ENCODE assay signal across 13 cellular contexts in the genomic region with DNA sequence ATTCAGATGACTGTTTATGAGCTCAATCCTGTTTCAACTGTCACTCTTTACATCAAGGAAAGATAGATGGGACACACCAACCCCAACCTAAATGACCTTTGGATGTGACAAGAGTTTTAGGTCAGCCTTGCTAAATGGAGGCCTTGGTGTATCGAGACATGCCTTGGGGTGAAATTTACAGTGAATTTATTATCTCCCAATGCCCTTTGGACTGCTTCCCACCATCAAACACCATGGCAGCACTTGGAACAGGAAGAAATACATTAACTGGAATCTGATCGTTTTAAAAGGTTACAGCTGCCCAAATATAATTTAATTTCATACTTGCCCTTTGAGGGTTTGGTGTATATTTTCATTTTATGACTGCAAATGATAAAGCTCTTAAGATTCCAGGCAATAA.
"Had no signal": no experiment of that assay in that cellular context is flagged by ENCODE, and none has a peak within 500 bp of the region (broad histone marks: within the 10 kb centered on the region; RNA-seq: fewer than 3 reads in every experiment).

No MANE protein-coding gene starts in this region.

- H3K27ac Mint-ChIP-seq: activated CD8-positive, alpha-beta T cell treated with anti-CD3 and anti-CD28 coated beads for 36 hours; activated naive CD8-positive, alpha-beta T cell treated with anti-CD3 and anti-CD28 coated beads, Interleukin-2, amount 50 U/mL, for 24 hours; activated T-helper 1 cell treated with anti-CD3 and anti-CD28 coated beads, Interleukin-12 subunit alpha, Interleukin-12 subunit beta, Interleukin-2, Interleukin-4 antibody, amounts not matched to agents 30 ng/mL and 10 ng/mL and 1 ng/mL, durations not matched to agents 14 hours and 24 hours and 36 hours; natural killer cell; stimulated activated effector memory CD8-positive, alpha-beta T cell treated with anti-CD3 and anti-CD28 coated beads, Interleukin-12 subunit alpha, Interleukin-12 subunit beta, amount 100 ng/mL, for 72 hours had no signal

- ATAC-seq: activated CD8-positive, alpha-beta T cell treated with anti-CD3 and anti-CD28 coated beads for 36 hours; activated naive CD8-positive, alpha-beta T cell treated with anti-CD3 and anti-CD28 coated beads, Interleukin-2, amount 50 U/mL, for 24 hours; foreskin keratinocyte; left lobe of liver; natural killer cell; stimulated activated effector memory CD8-positive, alpha-beta T cell treated with anti-CD3 and anti-CD28 coated beads, Interleukin-12 subunit alpha, Interleukin-12 subunit beta, amount 100 ng/mL, for 72 hours had no signal

- H3K9me3 Mint-ChIP-seq: activated CD8-positive, alpha-beta T cell treated with anti-CD3 and anti-CD28 coated beads for 36 hours had no signal

- H3K4me3 Mint-ChIP-seq: activated CD8-positive, alpha-beta T cell treated with anti-CD3 and anti-CD28 coated beads for 36 hours; activated naive CD8-positive, alpha-beta T cell treated with anti-CD3 and anti-CD28 coated beads, Interleukin-2, amount 50 U/mL, for 24 hours; activated T-helper 1 cell treated with anti-CD3 and anti-CD28 coated beads, Interleukin-12 subunit alpha, Interleukin-12 subunit beta, Interleukin-2, Interleukin-4 antibody, amounts not matched to agents 30 ng/mL and 10 ng/mL and 1 ng/mL, durations not matched to agents 14 hours and 24 hours and 36 hours; natural killer cell; stimulated activated effector memory CD8-positive, alpha-beta T cell treated with anti-CD3 and anti-CD28 coated beads, Interleukin-12 subunit alpha, Interleukin-12 subunit beta, amount 100 ng/mL, for 72 hours had no signal

- H3K4me1 Mint-ChIP-seq: activated naive CD8-positive, alpha-beta T cell treated with anti-CD3 and anti-CD28 coated beads, Interleukin-2, amount 50 U/mL, for 24 hours; natural killer cell; stimulated activated effector memory CD8-positive, alpha-beta T cell treated with anti-CD3 and anti-CD28 coated beads, Interleukin-12 subunit alpha, Interleukin-12 subunit beta, amount 100 ng/mL, for 72 hours had no signal

- H3K27me3 Mint-ChIP-seq: activated CD8-positive, alpha-beta T cell treated with anti-CD3 and anti-CD28 coated beads for 36 hours; activated naive CD8-positive, alpha-beta T cell treated with anti-CD3 and anti-CD28 coated beads, Interleukin-2, amount 50 U/mL, for 24 hours had no signal

- H3K36me3 Mint-ChIP-seq: stimulated activated effector memory CD8-positive, alpha-beta T cell treated with anti-CD3 and anti-CD28 coated beads, Interleukin-12 subunit alpha, Interleukin-12 subunit beta, amount 100 ng/mL, for 72 hours had no signal

- DNase-seq: activated CD8-positive, alpha-beta memory T cell treated with anti-CD3 and anti-CD28 coated beads, Interleukin-2, amount 50 U/mL, for 48 hours; activated CD8-positive, alpha-beta T cell treated with anti-CD3 and anti-CD28 coated beads for 36 hours; activated naive CD4-positive, alpha-beta T cell treated with Interleukin-2 at 50 U/mL for 16 hours; activated naive CD8-positive, alpha-beta T cell treated with anti-CD3 and anti-CD28 coated beads, Interleukin-2, amount 50 U/mL, for 24 hours; foreskin keratinocyte; mammary epithelial cell; natural killer cell; nucleus accumbens; thyroid gland; uterus had no signal
